In the genomic region with DNA sequence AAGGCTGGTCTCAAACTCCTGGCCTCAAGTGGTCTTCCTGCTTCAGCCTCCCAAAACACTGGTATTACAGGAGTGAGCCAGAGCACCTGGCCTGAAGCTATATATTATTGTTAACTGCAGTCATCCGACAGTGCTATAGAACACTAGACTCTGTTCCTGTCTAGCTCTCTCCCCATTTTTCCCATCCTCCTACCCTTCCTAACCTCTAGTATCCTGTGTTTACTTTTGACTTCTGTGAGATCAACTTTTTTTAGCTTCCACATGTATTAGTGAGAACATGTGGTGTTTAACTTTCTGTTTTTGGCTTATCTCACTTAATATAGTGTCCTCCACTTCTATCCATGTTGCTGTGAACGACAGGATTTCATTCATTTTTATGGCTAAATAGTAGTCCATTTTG, we compare ENCODE assay signal across 13 cellular contexts.
"Had no signal": no experiment of that assay in that cellular context is flagged by ENCODE, and none has a peak within 500 bp of the region (broad histone marks: within the 10 kb centered on the region; RNA-seq: fewer than 3 reads in every experiment).

No MANE protein-coding gene starts in this region.

- H3K27me3 Mint-ChIP-seq: progenitor cell of endocrine pancreas had no signal

- DNase-seq: activated CD4-positive, CD25-positive, alpha-beta regulatory T cell treated with anti-CD3 and anti-CD28 coated beads, Interleukin-2, amount 50 U/mL, for 72 hours; activated T-cell treated with anti-CD3 and anti-CD28 coated beads, Interleukin-2, amount 50 U/mL, for 1 hour; esophagus squamous epithelium; foreskin melanocyte; head of caudate nucleus; mammary epithelial cell; occipital lobe; right cardiac atrium; stimulated activated naive CD4-positive, alpha-beta T cell; substantia nigra; transverse colon had no signal

- H3K27ac Mint-ChIP-seq: nephron, progenitor cell of endocrine pancreas had no signal

- H3K4me3 Mint-ChIP-seq: nephron had no signal

- H3K4me1 Mint-ChIP-seq: nephron had no signal

- ATAC-seq: right cardiac atrium had no signal
